Comparison of ENCODE assay signal across 8 cellular contexts in genomic region chr14:35229495-35230089, GRCh38.
DNase-seq lines count a peak whose midpoint lies in the region; TF ChIP-seq lines count a peak whose summit lies in the region.

No MANE protein-coding gene starts in this region.

- H2BK120ac ChIP-seq in neuronal stem cell (ENCODE audit: low read depth, low read length), result no peak overlapping the region

- no peak overlapping the region for H3K27ac ChIP-seq in A673 (ENCODE audit: low read depth, low read length, poor library complexity, severe bottlenecking)
- no peak overlapping the region for H3K27ac ChIP-seq in neuronal stem cell (replicated peaks; ENCODE audit: low read length)

- TF ChIP-seq CTCF in A673 (conservative IDR thresholded peaks at IDR 0.05; ENCODE audit: low read depth, low read length) (peak; percentile 68), GM12865 (IDR thresholded peaks at IDR 0.05; ENCODE audit: insufficient read depth, low read depth, low read length, missing control alignments) (peak; percentile 27), epithelial cell of esophagus (IDR thresholded peaks at IDR 0.05; ENCODE audit: insufficient read depth, low read depth, low read length, missing control alignments) (peak; percentile 25)

- DNase-seq in A673 (ENCODE audit: low spot score), result peak; percentile 61
- DNase-seq in GM12865 (ENCODE audit: low read depth), result peak; percentile 28
- DNase-seq in NCI-H748 treated with DMSO at 0.1 percent for 48 hours (lab: John Stamatoyannopoulos, UW), result peak; percentile 59
- peak; percentile 29 for DNase-seq in epithelial cell of esophagus (ENCODE audit: low read depth)
- no peak for DNase-seq in HEK293T (ENCODE audit: extremely low spot score)
- no peak for DNase-seq in stimulated activated CD4-positive, alpha-beta T cell treated with anti-CD3 and anti-CD28 coated beads, Interleukin-2, amount 100 ng/mL, for 24 hours
- DNase-seq in neuronal stem cell (ENCODE audit: low spot score), result no peak
- no peak for DNase-seq in NCI-H2081 treated with DMSO at 0.1 percent for 48 hours (lab: John Stamatoyannopoulos, UW)

- H3K27me3 ChIP-seq in A673 (replicated peaks; ENCODE audit: insufficient read depth, low read depth, low read length, poor library complexity), result no peaks in the 10 kb centered on the region
- H3K27me3 ChIP-seq in neuronal stem cell (ENCODE audit: control insufficient read depth in 3 of 3, insufficient read depth in 3 of 3, low read depth in 1 of 3, low read length in 3 of 3), result no peaks in the 10 kb centered on the region

- BruUV-seq in A673 (replicated peaks; lab: Mats Ljungman, UMichigan), result no TSS peak

- WGBS in neuronal stem cell (ENCODE audit: extremely low coverage in 2 of 2, insufficient read length in 2 of 2, insufficient replicate concordance in 1 of 2), 2 donors, result no CpG with 5 or more reads among the region's 3 CpGs

- H4K91ac ChIP-seq in neuronal stem cell (ENCODE audit: low read depth, low read length, poor library complexity), result no peak overlapping the region

- H2AFZ ChIP-seq in neuronal stem cell (ENCODE audit: low read length), result no peak overlapping the region

- no peaks in the 10 kb centered on the region for H3K79me1 ChIP-seq in neuronal stem cell (ENCODE audit: low read depth, low read length)

- no peak overlapping the region for H2BK15ac ChIP-seq in neuronal stem cell (ENCODE audit: low read length)

- H3K18ac ChIP-seq in neuronal stem cell (ENCODE audit: low read length), result no peak overlapping the region

- H3K23ac ChIP-seq in neuronal stem cell (ENCODE audit: low read depth, low read length, poor library complexity), result no peak overlapping the region

- H2BK12ac ChIP-seq in neuronal stem cell (ENCODE audit: low read length), result no peak overlapping the region

- intact Hi-C loops in A673 (cut with micrococcal nuclease; ENCODE audit: unreplicated experiment), result loop anchor here (2.0 to 5.0 kb wide), 3 partner anchors 63 to 183 kb away; partner anchors contain the start of gene PSMA6

- H3K14ac ChIP-seq in neuronal stem cell (ENCODE audit: low read length), result no peak overlapping the region

- H3K4me3 ChIP-seq in A673 (ENCODE audit: low read depth, low read length, poor library complexity, severe bottlenecking), result no peak overlapping the region
- no peak overlapping the region for H3K4me3 ChIP-seq in GM12865 (ENCODE audit: low read depth, low read length)
- no peak overlapping the region for H3K4me3 ChIP-seq in epithelial cell of esophagus (ENCODE audit: low read length)
- no peak overlapping the region for H3K4me3 ChIP-seq in neuronal stem cell (ENCODE audit: low read length in 2 of 2)

- H3K9me3 ChIP-seq in A673 (ENCODE audit: low read depth, low read length, poor library complexity, severe bottlenecking) (no peaks in the 10 kb centered on the region), neuronal stem cell (replicated peaks in 1 of 2; ENCODE audit: control insufficient read depth in 2 of 2, insufficient read depth in 1 of 2, low read depth in 1 of 2, low read length in 2 of 2) (no peaks in the 10 kb centered on the region)

- no peak overlapping the region for H2AK5ac ChIP-seq in neuronal stem cell (ENCODE audit: low read depth, low read length)

- H2BK5ac ChIP-seq in neuronal stem cell (ENCODE audit: low read length), result no peak overlapping the region

- H3K4me1 ChIP-seq in A673 (ENCODE audit: insufficient read depth, low read length, poor library complexity, severe bottlenecking), result peaks cover 53% of the 10 kb centered on the region
- H3K4me1 ChIP-seq in neuronal stem cell (ENCODE audit: control insufficient read depth in 2 of 2, insufficient read depth in 1 of 2, low read depth in 1 of 2, low read length in 2 of 2), result no peaks in the 10 kb centered on the region

- no peak overlapping the region for H3K4ac ChIP-seq in neuronal stem cell (ENCODE audit: low read length)

- no peak overlapping the region for H3K9ac ChIP-seq in neuronal stem cell (ENCODE audit: low read depth, low read length, poor library complexity)

- POLR2A ChIA-PET in A673 (lab: Charles Lee; ENCODE audit: low non-redundant PET) (no interaction called here), HEK293T (lab: Yijun Ruan, JAX) (interaction anchor here (0.8 kb wide), 1 partner anchor 183 kb away, joined by 3 read pairs; the partner anchor contains the start of gene FAM177A1)

- no peak overlapping the region for H4K8ac ChIP-seq in neuronal stem cell (ENCODE audit: low read depth, low read length)

- H3K4me2 ChIP-seq in neuronal stem cell (ENCODE audit: insufficient read depth, low read length, poor library complexity, severe bottlenecking), result no peak overlapping the region

- CTCF ChIA-PET in A673 (lab: Charles Lee) (interaction anchor here (0.6 to 0.9 kb wide), 4 partner anchors 50 to 557 kb away, joined by 3 to 5 read pairs (median 4); partner anchors contain the start of gene NFKBIA), HEK293T (lab: Yijun Ruan, JAX) (interaction anchor here (0.5 to 1.4 kb wide), 6 partner anchors 13 to 458 kb away, joined by 3 to 7 read pairs (median 4); no protein-coding TSS in a partner anchor)

- no peaks in the 10 kb centered on the region for H3K36me3 ChIP-seq in A673 (ENCODE audit: insufficient read depth, low read length, poor library complexity, severe bottlenecking)
- H3K36me3 ChIP-seq in neuronal stem cell (replicated peaks in 1 of 2; ENCODE audit: control insufficient read depth in 2 of 2, insufficient read depth in 2 of 2, low read length in 2 of 2), result peaks cover 0 to 3% of the 10 kb centered on the region in 2 donors

TF ChIP-seq in HEK293T, 16 proteins besides CTCF, POLR2A, EP300 and RAD21:
- TF ChIP-seq ELF4 (IDR thresholded peaks at IDR 0.05) (no peak), LEF1 (IDR thresholded peaks at IDR 0.05; ENCODE audit: borderline replicate concordance) (no peak)

Comparison
In these comparisons a context has a peak if more than half of its experiments do, and no peak if none do; other contexts are left out.
1. DNase-seq: peak in A673 (single experiment), GM12865 (single experiment), NCI-H748 treated with DMSO at 0.1 percent for 48 hours (single experiment) and epithelial cell of esophagus (single experiment); none in HEK293T (single experiment), stimulated activated CD4-positive, alpha-beta T cell treated with anti-CD3 and anti-CD28 coated beads, Interleukin-2, amount 100 ng/mL, for 24 hours (0 of 2), neuronal stem cell (single experiment) and NCI-H2081 treated with DMSO at 0.1 percent for 48 hours (single experiment).
2. Peak in every context shown above with its lines, with median percentiles within 50 percentile points of each other: CTCF ChIP-seq.